In the genomic region with DNA sequence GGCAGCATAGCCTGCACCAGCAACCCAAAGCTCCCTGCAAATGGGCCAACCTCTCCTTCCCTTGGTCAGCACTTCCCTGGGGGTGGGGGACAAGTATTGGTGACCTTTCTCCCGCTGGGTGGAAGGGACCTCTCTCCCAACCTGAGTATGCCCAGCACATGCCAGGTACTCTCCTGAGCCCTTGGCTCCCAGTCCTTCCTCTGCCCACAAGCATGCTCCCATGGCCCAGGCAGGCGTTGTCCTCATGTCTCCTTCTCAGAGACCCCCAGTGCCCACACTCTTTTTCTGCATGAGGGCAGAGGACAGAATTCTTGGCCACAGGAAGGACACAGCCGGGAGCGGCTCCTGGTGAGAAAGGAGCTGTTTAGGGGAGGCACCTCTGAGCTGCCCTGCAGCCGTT, we compare ENCODE assay signal across 22 cellular contexts.
"Had no signal": no experiment of that assay in that cellular context is flagged by ENCODE, and none has a peak within 500 bp of the region (broad histone marks: within the 10 kb centered on the region; RNA-seq: fewer than 3 reads in every experiment).

No MANE protein-coding gene starts in this region.

- H3K27ac Mint-ChIP-seq: endodermal cell; immature natural killer cell; stimulated activated naive B cell treated with anti-CD40 and anti-IgM and Interleukin-4, amounts not matched to agents 10 μg/mL and 1 μg/mL and 100 μg/mL, for 72 hours; stimulated activated naive CD8-positive, alpha-beta T cell treated with anti-CD3 and anti-CD28 coated beads, Interleukin-15, amount 100 ng/mL, for 72 hours had no signal

- H3K27me3 ChIP-seq: colonic mucosa, foreskin keratinocyte, neutrophil, right lobe of liver, testis, tibial nerve had no signal

- DNase-seq: colonic mucosa; effector CD4-positive, alpha-beta T cell; endodermal cell; erythroblast; foreskin keratinocyte; immature natural killer cell; kidney; left cardiac atrium; left ventricle myocardium superior; mesenchymal stem cell; naive B cell; psoas muscle; retina; stimulated activated CD4-positive, alpha-beta T cell treated with anti-CD3 and anti-CD28 coated beads, Interleukin-4, amount 100 ng/mL, for 4 hours; stimulated activated naive B cell treated with anti-CD40 and anti-IgM and Interleukin-4, amounts not matched to agents 10 μg/mL and 1 μg/mL and 100 μg/mL, for 72 hours had no signal

- ATAC-seq: foreskin keratinocyte; left cardiac atrium; psoas muscle; right lobe of liver; stimulated activated naive B cell treated with anti-CD40 and anti-IgM and Interleukin-4, amounts not matched to agents 10 μg/mL and 1 μg/mL and 100 μg/mL, for 72 hours; stimulated activated naive CD8-positive, alpha-beta T cell treated with anti-CD3 and anti-CD28 coated beads, Interleukin-15, amount 100 ng/mL, for 72 hours had no signal

- H3K27me3 Mint-ChIP-seq: naive B cell; stimulated activated naive B cell treated with anti-CD40 and anti-IgM and Interleukin-4, amounts not matched to agents 10 μg/mL and 1 μg/mL and 100 μg/mL, for 72 hours; stimulated activated naive CD8-positive, alpha-beta T cell treated with anti-CD3 and anti-CD28 coated beads, Interleukin-15, amount 100 ng/mL, for 72 hours had no signal

- H3K4me1 ChIP-seq: colonic mucosa, foreskin keratinocyte, right lobe of liver, testis, tibial nerve had no signal

- H3K27ac ChIP-seq: colonic mucosa, foreskin keratinocyte, neutrophil, psoas muscle, right lobe of liver, skin epidermis, testis, tibial nerve had no signal

- H3K9me3 ChIP-seq: colonic mucosa, neutrophil, psoas muscle, testis had no signal

- H3K4me3 ChIP-seq: colonic mucosa, lung, psoas muscle, right lobe of liver, skin epidermis, testis, tibial nerve had no signal

- H3K36me3 ChIP-seq: colonic mucosa had no signal

- H3K4me3 Mint-ChIP-seq: endodermal cell; immature natural killer cell; stimulated activated naive B cell treated with anti-CD40 and anti-IgM and Interleukin-4, amounts not matched to agents 10 μg/mL and 1 μg/mL and 100 μg/mL, for 72 hours; stimulated activated naive CD8-positive, alpha-beta T cell treated with anti-CD3 and anti-CD28 coated beads, Interleukin-15, amount 100 ng/mL, for 72 hours had no signal

- H3K4me1 Mint-ChIP-seq: endodermal cell; stimulated activated naive B cell treated with anti-CD40 and anti-IgM and Interleukin-4, amounts not matched to agents 10 μg/mL and 1 μg/mL and 100 μg/mL, for 72 hours had no signal
